ENCODE assay signal across 8 cellular contexts in the genomic region with DNA sequence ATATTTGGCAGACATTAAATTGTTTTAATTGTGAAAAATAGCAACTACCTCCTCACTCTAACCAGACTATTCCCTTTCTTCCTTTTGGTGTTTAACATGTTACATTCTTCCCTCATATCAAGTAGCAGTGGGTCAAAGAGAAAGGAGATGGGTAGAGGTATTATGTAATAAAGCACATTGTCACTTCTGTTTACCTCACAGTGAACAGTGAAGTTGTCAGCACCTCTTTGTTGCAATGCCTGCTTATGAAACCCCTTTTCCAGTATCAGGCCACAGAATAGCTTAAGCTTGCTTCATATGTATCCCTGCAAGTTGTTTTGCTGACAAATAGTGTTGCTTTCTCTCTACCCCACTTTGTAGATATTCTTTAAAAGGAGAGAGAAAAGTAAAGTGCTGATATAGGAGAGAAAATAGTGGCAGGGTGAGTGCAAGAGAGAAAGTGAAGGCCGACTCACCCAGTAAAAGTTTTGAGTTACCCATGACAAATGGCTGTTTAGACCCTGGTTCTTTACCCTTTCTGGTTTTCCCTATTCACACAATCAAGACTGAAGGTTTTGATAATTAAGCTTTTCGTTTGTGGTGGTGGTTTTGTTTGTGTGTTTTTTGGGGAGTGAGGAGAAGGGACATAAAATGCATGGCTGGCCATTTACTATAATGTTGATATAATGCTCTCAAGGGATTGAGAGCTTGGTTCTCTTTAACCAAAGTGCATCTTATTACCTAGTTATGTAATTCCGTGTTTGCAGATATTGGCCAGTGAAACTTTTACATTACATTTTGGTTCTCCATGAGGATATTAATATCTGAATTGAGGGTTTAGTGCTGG. TPM values are rescaled to one million over a fixed set of nuclear protein-coding genes. Genes with fewer than 3 reads are reported as not detected.
A peak's percentile ranks its signal among the peaks of the same experiment; 100 is the strongest.
DNase-seq lines count a peak whose midpoint lies in the region; ATAC-seq and TF ChIP-seq lines count a peak whose summit lies in the region.

No MANE protein-coding gene starts in this region.

- H3K36me3 ChIP-seq in muscle layer of colon (ENCODE audit: insufficient read depth, low read length) (no peaks in the 10 kb centered on the region), MG63 (peaks cover 4% of the 10 kb centered on the region; the same call in 1 of the 2 replicates)

- peak overlapping the region in 58 of 59 donors; percentile 54 to 100 (median 99) for H3K27ac ChIP-seq in dorsolateral prefrontal cortex
- H3K27ac ChIP-seq in muscle layer of colon (ENCODE audit: low read depth, low read length), result peak overlapping the region; percentile 40

- no peak for TF ChIP-seq CTCF in dorsolateral prefrontal cortex (IDR thresholded peaks at IDR 0.05 in 54 of 56, conservative IDR thresholded peaks at IDR 0.05 in 2 of 56; ENCODE audit: low read depth in 1 of 56, partially characterized antibody in 56 of 56)

- no peaks in the 10 kb centered on the region for H3K27me3 Mint-ChIP-seq in stimulated activated naive CD8-positive, alpha-beta T cell treated with anti-CD3 and anti-CD28 coated beads, Interleukin-15, Interleukin-2, amounts not matched to agents 100 ng/mL and 50 ng/mL, for 24 hours

- H3K27me3 ChIP-seq in dorsolateral prefrontal cortex (no peaks in the 10 kb centered on the region), muscle layer of colon (ENCODE audit: control insufficient read depth in 1 of 2, insufficient read depth in 2 of 2, low read length in 2 of 2) (no peaks in the 10 kb centered on the region), MG63 (no peaks in the 10 kb centered on the region)

- peak overlapping the region; percentile 32 for H3K27ac Mint-ChIP-seq in stimulated activated naive CD8-positive, alpha-beta T cell treated with anti-CD3 and anti-CD28 coated beads, Interleukin-15, Interleukin-2, amounts not matched to agents 100 ng/mL and 50 ng/mL, for 24 hours

- H3K9me3 ChIP-seq in muscle layer of colon (ENCODE audit: low read length) (no peaks in the 10 kb centered on the region), MG63 (no peaks in the 10 kb centered on the region)

- peaks cover 79% of the 10 kb centered on the region for H3K4me1 Mint-ChIP-seq in stimulated activated naive CD8-positive, alpha-beta T cell treated with anti-CD3 and anti-CD28 coated beads, Interleukin-15, Interleukin-2, amounts not matched to agents 100 ng/mL and 50 ng/mL, for 24 hours (ENCODE audit: low read depth)

- no peaks in the 10 kb centered on the region for H3K9me3 Mint-ChIP-seq in stimulated activated naive CD8-positive, alpha-beta T cell treated with anti-CD3 and anti-CD28 coated beads, Interleukin-15, Interleukin-2, amounts not matched to agents 100 ng/mL and 50 ng/mL, for 24 hours

- peaks cover 39% of the 10 kb centered on the region for H3K4me1 ChIP-seq in muscle layer of colon (ENCODE audit: insufficient read depth, low read length)

- H3K9ac ChIP-seq in muscle layer of colon (ENCODE audit: low read length), result peak overlapping the region; percentile 8

- H3K4me3 Mint-ChIP-seq in stimulated activated naive CD8-positive, alpha-beta T cell treated with anti-CD3 and anti-CD28 coated beads, Interleukin-15, Interleukin-2, amounts not matched to agents 100 ng/mL and 50 ng/mL, for 24 hours, result peak overlapping the region; percentile 91

- peaks cover 17% of the 10 kb centered on the region for H3K36me3 Mint-ChIP-seq in stimulated activated naive CD8-positive, alpha-beta T cell treated with anti-CD3 and anti-CD28 coated beads, Interleukin-15, Interleukin-2, amounts not matched to agents 100 ng/mL and 50 ng/mL, for 24 hours (ENCODE audit: low read depth)

- intact Hi-C loops in dorsolateral prefrontal cortex (cut with DNase I), result loop anchor here (10.0 kb wide), 2 partner anchors 142 to 348 kb away; a partner anchor contains a TSS

- H3K4me3 ChIP-seq in dorsolateral prefrontal cortex, result peak overlapping the region; percentile 18 to 100 (median 94)
- H3K4me3 ChIP-seq in muscle layer of colon (ENCODE audit: low read depth in 1 of 2, low read length in 2 of 2), result peak overlapping the region in 1 of 2 donors; percentile 17
- no peak overlapping the region for H3K4me3 ChIP-seq in MG63

- no peak for DNase-seq in stimulated activated naive CD8-positive, alpha-beta T cell treated with anti-CD3 and anti-CD28 coated beads, Interleukin-15, Interleukin-2, amounts not matched to agents 100 U/mL and 50 U/mL, for 24 hours
- no peak for DNase-seq in dorsolateral prefrontal cortex
- no peak for DNase-seq in middle frontal gyrus (ENCODE audit: extremely low spot score, low spot score)
- no peak for DNase-seq in NK-92 treated with Interleukin-12 subunit alpha and Interleukin-12 subunit beta, amount 100 ng/mL, for 24 hours (lab: John Stamatoyannopoulos, UW)
- no peak for DNase-seq in MG63

- ATAC-seq in stimulated activated naive CD8-positive, alpha-beta T cell treated with anti-CD3 and anti-CD28 coated beads, Interleukin-15, Interleukin-2, amounts not matched to agents 100 U/mL and 50 U/mL, for 24 hours, result no peak
- ATAC-seq in HG03039 (IDR thresholded peaks at IDR 0.05; ENCODE audit: unreplicated experiment), result no peak

RNA-seq across cellular contexts. Expression of a gene that starts 3.7 kb away (rescaled TPM):
- total RNA-seq in dorsolateral prefrontal cortex, result 100 to 1,000 TPM; 414 to 659 (median 555) TPM
- 39.7 and 47.3 TPM in 2 replicates for total RNA-seq in MG63 (2014; rRNA removed; shearing (Covaris generic); ENCODE audit: low replicate concordance)
